ENCODE assay signal across 8 cellular contexts in the genomic region with DNA sequence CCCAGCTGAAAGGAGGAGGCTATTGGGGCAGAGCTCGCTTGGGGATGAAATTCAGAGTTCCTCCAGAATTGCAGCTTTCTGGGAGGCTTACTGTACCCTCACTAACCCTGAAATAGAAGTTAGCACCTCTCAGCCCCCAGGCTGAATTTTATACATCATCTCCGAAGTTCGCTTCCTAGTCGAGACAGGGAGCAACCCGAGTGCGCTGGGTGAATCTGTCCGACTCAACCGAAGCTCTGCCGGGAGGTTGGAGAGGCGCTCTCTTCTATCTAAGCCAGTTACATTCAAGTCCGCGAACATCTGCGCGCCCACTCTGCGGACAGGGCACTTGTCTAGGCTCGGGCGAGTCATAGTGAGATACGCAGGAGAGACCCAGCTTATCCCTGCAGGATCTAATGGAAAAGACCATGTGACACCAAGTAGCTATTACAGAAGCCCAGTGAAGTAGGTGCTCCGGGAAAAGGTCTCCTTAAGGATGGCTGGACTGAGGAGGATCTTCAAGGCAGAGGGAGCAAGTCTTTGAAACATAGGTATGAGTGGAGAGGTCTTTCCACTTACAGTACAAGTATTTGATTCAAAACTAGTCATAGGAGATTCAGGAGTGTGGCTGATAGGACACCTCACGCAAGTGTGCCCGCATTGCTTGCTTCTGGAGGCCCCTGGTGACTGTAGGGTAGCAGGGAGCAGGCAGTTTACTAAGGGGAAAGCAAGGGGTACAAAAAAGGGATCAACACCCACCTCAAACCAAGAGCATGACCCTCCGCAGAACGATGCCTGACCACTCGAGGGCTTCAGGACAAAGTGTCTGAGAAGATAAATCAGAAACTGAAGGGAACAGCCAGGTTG. TPM values are rescaled to one million over a fixed set of nuclear protein-coding genes. Genes with fewer than 3 reads are reported as not detected.
A peak's percentile ranks its signal among the peaks of the same experiment; 100 is the strongest.
DNase-seq lines count a peak whose midpoint lies in the region; ATAC-seq and TF ChIP-seq lines count a peak whose summit lies in the region.

No MANE protein-coding gene starts in this region.

- H4K20me1 ChIP-seq in PC-9 (ENCODE audit: insufficient read depth) = peaks cover 5% of the 10 kb centered on the region; the same call in 1 of the 2 replicates
- peaks cover 3% of the 10 kb centered on the region for H4K20me1 ChIP-seq in neural cell (ENCODE audit: insufficient read depth)

- TF ChIP-seq EP300 in neural cell (conservative IDR thresholded peaks at IDR 0.05; ENCODE audit: poor library complexity, severe bottlenecking) = no peak

- H3K9me3 Mint-ChIP-seq in chondrocyte (ENCODE audit: low read depth) = no peaks in the 10 kb centered on the region

- no peak for ATAC-seq in HG02678 (IDR thresholded peaks at IDR 0.05; ENCODE audit: unreplicated experiment)

- BruUV-seq in PC-9 (replicated peaks; lab: Mats Ljungman, UMichigan) = no TSS peak

- no peaks in the 10 kb centered on the region for H3K9me2 ChIP-seq in PC-9 (ENCODE audit: insufficient read depth)
- no peaks in the 10 kb centered on the region for H3K9me2 ChIP-seq in neural cell (ENCODE audit: insufficient read depth, low read length)

- H3K4me2 ChIP-seq in PC-9 = peak overlapping the region; percentile 95
- peak overlapping the region; percentile 57 for H3K4me2 ChIP-seq in neural cell (ENCODE audit: low read length)

- DNase-seq in SIG-M5 treated with dmso at 0.1 percent for 504 hours (lab: John Stamatoyannopoulos, UW; ENCODE audit: unreplicated experiment) = peak; percentile 25
- no peak for DNase-seq in SIG-M5 (lab: John Stamatoyannopoulos, UW)
- DNase-seq in PC-9 = peak in 1 of 2 experiments; percentile 29
- DNase-seq in chondrocyte (ENCODE audit: low spot score) = no peak
- no peak for DNase-seq in NCI-H1436 treated with DMSO at 0.1 percent for 48 hours (lab: John Stamatoyannopoulos, UW)
- DNase-seq in amniotic stem cell (lab: John Stamatoyannopoulos, UW) = no peak

- peak overlapping the region; percentile 81 for H3K4me3 ChIP-seq in PC-9
- H3K4me3 ChIP-seq in neural cell (ENCODE audit: low read length) = peak overlapping the region; percentile 88

- no peak for TF ChIP-seq CTCF in PC-9 (conservative IDR thresholded peaks at IDR 0.05)
- TF ChIP-seq CTCF in chondrocyte (IDR thresholded peaks at IDR 0.05) = no peak
- TF ChIP-seq CTCF in neural cell (IDR thresholded peaks at IDR 0.05; ENCODE audit: poor library complexity, severe bottlenecking) = no peak

- no peaks in the 10 kb centered on the region for H3K79me2 ChIP-seq in PC-9 (ENCODE audit: low read depth)
- no peaks in the 10 kb centered on the region for H3K79me2 ChIP-seq in neural cell (replicated peaks; ENCODE audit: insufficient read depth, low read length)

- peak overlapping the region; percentile 92 for H3K4me3 Mint-ChIP-seq in chondrocyte (ENCODE audit: unreplicated experiment)

- peak overlapping the region; percentile 80 for H3K9ac ChIP-seq in neural cell (ENCODE audit: low read length)

- H3K27ac ChIP-seq in PC-9 = no peak overlapping the region
- no peak overlapping the region for H3K27ac ChIP-seq in neural cell (ENCODE audit: low read length)

- H3F3A ChIP-seq in PC-9 (ENCODE audit: insufficient read depth, low read depth) (peaks cover 22% of the 10 kb centered on the region; the same call in 1 of the 2 replicates), neural cell (ENCODE audit: insufficient read depth, low read length, poor library complexity, severe bottlenecking) (peaks cover 9% of the 10 kb centered on the region)

- no peaks in the 10 kb centered on the region for H3K9me3 ChIP-seq in PC-9 (ENCODE audit: insufficient read depth, low read depth)
- no peaks in the 10 kb centered on the region for H3K9me3 ChIP-seq in neural cell (ENCODE audit: low read length)

- H3K36me3 Mint-ChIP-seq in chondrocyte (ENCODE audit: low read depth) = no peaks in the 10 kb centered on the region

- H2AFZ ChIP-seq in PC-9 = peak overlapping the region; percentile 86; the same call in 1 of the 2 replicates
- H2AFZ ChIP-seq in neural cell (ENCODE audit: low read depth, low read length) = no peak overlapping the region

- CTCF ChIA-PET in PC-9 (lab: Charles Lee) = interaction anchor here (0.5 kb wide), 1 partner anchor 66 kb away, joined by 3 read pairs; a partner anchor contains a TSS

- H3K27ac Mint-ChIP-seq in chondrocyte (ENCODE audit: unreplicated experiment) = peak overlapping the region; percentile 13

- peaks cover 60% of the 10 kb centered on the region for H3K4me1 Mint-ChIP-seq in chondrocyte (ENCODE audit: low read depth)

- intact Hi-C loops in PC-9 (cut with micrococcal nuclease; ENCODE audit: unreplicated experiment) = no loop called here

- POLR2A ChIA-PET in PC-9 (lab: Charles Lee; ENCODE audit: unreplicated experiment) = interaction anchor here (0.6 kb wide), 1 partner anchor 49 kb away, joined by 4 read pairs; no protein-coding TSS in a partner anchor

- H3K27me3 ChIP-seq in PC-9 (ENCODE audit: insufficient read depth, low read depth) = no peaks in the 10 kb centered on the region
- peaks cover 46% of the 10 kb centered on the region for H3K27me3 ChIP-seq in neural cell (ENCODE audit: insufficient read depth, low read depth, low read length)

- TF ChIP-seq RAD21 in neural cell (conservative IDR thresholded peaks at IDR 0.05) = no peak

- H3K36me3 ChIP-seq in PC-9 (ENCODE audit: low read depth) = no peaks in the 10 kb centered on the region
- H3K36me3 ChIP-seq in neural cell (ENCODE audit: insufficient read depth, low read length) = no peaks in the 10 kb centered on the region

- H3K27me3 Mint-ChIP-seq in chondrocyte (ENCODE audit: low read depth) = no peaks in the 10 kb centered on the region

- H3K4me1 ChIP-seq in PC-9 (replicated peaks; ENCODE audit: insufficient read depth) = peaks cover 16% of the 10 kb centered on the region; the same call in 1 of the 2 replicates

TF ChIP-seq in neural cell, 6 proteins besides CTCF, POLR2A, EP300 and RAD21:
- TF ChIP-seq SMC3 (conservative IDR thresholded peaks at IDR 0.05; ENCODE audit: poor library complexity) (no peak), TAF1 (IDR thresholded peaks at IDR 0.05; ENCODE audit: low read depth) (no peak), MXI1 (conservative IDR thresholded peaks at IDR 0.05; ENCODE audit: poor library complexity, severe bottlenecking) (no peak), POLR2AphosphoS5 (IDR thresholded peaks at IDR 0.05) (no peak), EZH2 (IDR thresholded peaks at IDR 0.05; ENCODE audit: borderline replicate concordance, insufficient read depth, low read length, poor library complexity, severe bottlenecking) (no peak)
- TF ChIP-seq, protein P1, sequence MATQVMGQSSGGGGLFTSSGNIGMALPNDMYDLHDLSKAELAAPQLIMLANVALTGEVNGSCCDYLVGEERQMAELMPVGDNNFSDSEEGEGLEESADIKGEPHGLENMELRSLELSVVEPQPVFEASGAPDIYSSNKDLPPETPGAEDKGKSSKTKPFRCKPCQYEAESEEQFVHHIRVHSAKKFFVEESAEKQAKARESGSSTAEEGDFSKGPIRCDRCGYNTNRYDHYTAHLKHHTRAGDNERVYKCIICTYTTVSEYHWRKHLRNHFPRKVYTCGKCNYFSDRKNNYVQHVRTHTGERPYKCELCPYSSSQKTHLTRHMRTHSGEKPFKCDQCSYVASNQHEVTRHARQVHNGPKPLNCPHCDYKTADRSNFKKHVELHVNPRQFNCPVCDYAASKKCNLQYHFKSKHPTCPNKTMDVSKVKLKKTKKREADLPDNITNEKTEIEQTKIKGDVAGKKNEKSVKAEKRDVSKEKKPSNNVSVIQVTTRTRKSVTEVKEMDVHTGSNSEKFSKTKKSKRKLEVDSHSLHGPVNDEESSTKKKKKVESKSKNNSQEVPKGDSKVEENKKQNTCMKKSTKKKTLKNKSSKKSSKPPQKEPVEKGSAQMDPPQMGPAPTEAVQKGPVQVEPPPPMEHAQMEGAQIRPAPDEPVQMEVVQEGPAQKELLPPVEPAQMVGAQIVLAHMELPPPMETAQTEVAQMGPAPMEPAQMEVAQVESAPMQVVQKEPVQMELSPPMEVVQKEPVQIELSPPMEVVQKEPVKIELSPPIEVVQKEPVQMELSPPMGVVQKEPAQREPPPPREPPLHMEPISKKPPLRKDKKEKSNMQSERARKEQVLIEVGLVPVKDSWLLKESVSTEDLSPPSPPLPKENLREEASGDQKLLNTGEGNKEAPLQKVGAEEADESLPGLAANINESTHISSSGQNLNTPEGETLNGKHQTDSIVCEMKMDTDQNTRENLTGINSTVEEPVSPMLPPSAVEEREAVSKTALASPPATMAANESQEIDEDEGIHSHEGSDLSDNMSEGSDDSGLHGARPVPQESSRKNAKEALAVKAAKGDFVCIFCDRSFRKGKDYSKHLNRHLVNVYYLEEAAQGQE (IDR thresholded peaks at IDR 0.05; ENCODE audit: borderline replicate concordance) = no peak
TF ChIP-seq in neural cell: peak in this region for 0.

RNA-seq across cellular contexts. Expression of a gene that starts 0.7 kb away (rescaled TPM):
- 2.6 and 9.0 TPM in 2 replicates for total RNA-seq in PC-9 (2021)
- total RNA-seq in chondrocyte = 0.51 to 1.5 TPM (median 0.70 TPM) in 3 replicates
- 7.3 and 15.3 TPM in 2 replicates for polyA plus RNA-seq in neural cell
- polyA minus RNA-seq in neural cell = 2.4 TPM in 1 of 2 replicates, not detected in the other

RNA-seq across cellular contexts. Expression of a gene that starts 6.3 kb away (rescaled TPM):
- total RNA-seq in PC-9 (2021) (0.70 and 1.4 TPM in 2 replicates), chondrocyte (0.12 to 0.13 TPM (median 0.12 TPM) in 3 replicates)
- polyA plus RNA-seq in neural cell = 0.77 and 1.6 TPM in 2 replicates
- polyA minus RNA-seq in neural cell = 0.73 and 0.81 TPM in 2 replicates

RNA-seq across cellular contexts. Expression of a gene that starts 27.6 kb away (rescaled TPM):
- 60.2 and 78.7 TPM in 2 replicates for total RNA-seq in PC-9 (2021)
- total RNA-seq in chondrocyte = 68.0 to 87.6 TPM (median 75.9 TPM) in 3 replicates
- 1.9 and 2.0 TPM in 2 replicates for polyA plus RNA-seq in neural cell
- 16.8 and 20.2 TPM in 2 replicates for polyA minus RNA-seq in neural cell

RNA-seq across cellular contexts. Expression of a gene that starts 37.1 kb away (rescaled TPM):
- not detected in 2 replicates for total RNA-seq in PC-9 (2021)
- 0.17 TPM in 1 of 3 replicates, not detected in the others for total RNA-seq in chondrocyte
- polyA plus RNA-seq in neural cell = 0.31 and 0.34 TPM in 2 replicates
- 0.73 TPM in 1 of 2 replicates, not detected in the other for polyA minus RNA-seq in neural cell

RNA-seq across cellular contexts. Expression of a gene that starts 38.2 kb away (rescaled TPM):
- 29.3 and 35.1 TPM in 2 replicates for total RNA-seq in PC-9 (2021)
- 45.4 to 58.1 TPM (median 46.7 TPM) in 3 replicates for total RNA-seq in chondrocyte
- polyA plus RNA-seq in neural cell = 91.6 and 98.3 TPM in 2 replicates
- polyA minus RNA-seq in neural cell = 80.3 and 88.3 TPM in 2 replicates
